In the genomic region with DNA sequence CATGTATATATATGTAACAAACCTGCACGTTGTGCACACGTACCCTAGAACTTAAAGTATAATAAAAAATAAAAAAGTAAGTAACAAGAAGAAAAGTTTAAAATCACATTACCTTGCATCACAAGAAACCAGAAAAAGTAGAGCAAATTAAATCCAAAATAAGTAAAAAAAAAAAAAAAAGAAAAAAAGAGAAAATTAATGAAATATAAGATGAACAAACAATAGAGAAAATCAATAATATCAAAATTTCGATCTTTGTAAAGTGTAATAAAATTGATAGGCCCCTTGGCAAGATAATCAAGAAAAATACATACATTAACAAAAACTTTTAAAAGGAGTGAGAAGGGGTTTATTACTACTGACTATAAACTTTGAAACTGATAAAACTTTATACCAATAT, we compare ENCODE assay signal across 40 cellular contexts.
"Had no signal": no experiment of that assay in that cellular context is flagged by ENCODE, and none has a peak within 500 bp of the region (broad histone marks: within the 10 kb centered on the region; RNA-seq: fewer than 3 reads in every experiment).

No MANE protein-coding gene starts in this region.

- H3K4me3 Mint-ChIP-seq: activated naive CD4-positive, alpha-beta T cell treated with anti-CD3 and anti-CD28 coated beads for 36 hours; activated naive CD4-positive, alpha-beta T cell treated with anti-CD3 and anti-CD28 coated beads, Interleukin-2, amount 10 ng/mL, durations not matched to agents 7 days and 5 days; activated naive CD4-positive, alpha-beta T cell treated with anti-CD3 and anti-CD28 coated beads, Interleukin-2, amount 50 U/mL, for 24 hours; activated naive CD8-positive, alpha-beta T cell; activated naive CD8-positive, alpha-beta T cell treated with anti-CD3 and anti-CD28 coated beads for 36 hours; activated naive CD8-positive, alpha-beta T cell treated with anti-CD3 and anti-CD28 coated beads, Interleukin-2, amount 10 ng/mL, durations not matched to agents 7 days and 5 days; activated naive CD8-positive, alpha-beta T cell treated with anti-CD3 and anti-CD28 coated beads, Interleukin-2, amount 50 U/mL, for 24 hours; activated T-cell treated with anti-CD3 and anti-CD28 coated beads, Interleukin-2, amount 50 U/mL, for 24 hours; activated T-cell treated with anti-CD3 and anti-CD28 coated beads, Interleukin-2, amount 50 U/mL, for 4 hours; activated T-cell treated with anti-CD3 and anti-CD28 coated beads, Interleukin-2, amount 50 U/mL, for 72 hours; activated T-helper 1 cell treated with anti-CD3 and anti-CD28 coated beads, Interleukin-12 subunit alpha, Interleukin-12 subunit beta, Interleukin-2, Interleukin-4 antibody, amounts not matched to agents 30 ng/mL and 10 ng/mL and 1 ng/mL, durations not matched to agents 14 hours and 24 hours and 36 hours; activated T-helper 17 cell treated with anti-CD3 and anti-CD28 coated beads, Interleukin-2, amount 50 U/mL, for 72 hours; brain; central memory CD8-positive, alpha-beta T cell had no signal

- H3K27me3 Mint-ChIP-seq: activated naive CD4-positive, alpha-beta T cell treated with anti-CD3 and anti-CD28 coated beads, Interleukin-2, amount 50 U/mL, for 24 hours; activated naive CD8-positive, alpha-beta T cell; activated naive CD8-positive, alpha-beta T cell treated with anti-CD3 and anti-CD28 coated beads for 36 hours; activated naive CD8-positive, alpha-beta T cell treated with anti-CD3 and anti-CD28 coated beads, Interleukin-2, amount 10 ng/mL, durations not matched to agents 7 days and 5 days; activated naive CD8-positive, alpha-beta T cell treated with anti-CD3 and anti-CD28 coated beads, Interleukin-2, amount 50 U/mL, for 24 hours; activated T-cell treated with anti-CD3 and anti-CD28 coated beads, Interleukin-2, amount 50 U/mL, for 24 hours; activated T-helper 17 cell treated with anti-CD3 and anti-CD28 coated beads, Interleukin-2, amount 50 U/mL, for 72 hours; central memory CD8-positive, alpha-beta T cell had no signal

- FAIRE-seq: astrocyte, bronchial epithelial cell had no signal

- H3K27ac Mint-ChIP-seq: activated naive CD4-positive, alpha-beta T cell treated with anti-CD3 and anti-CD28 coated beads for 36 hours; activated naive CD4-positive, alpha-beta T cell treated with anti-CD3 and anti-CD28 coated beads, Interleukin-2, amount 10 ng/mL, durations not matched to agents 7 days and 5 days; activated naive CD4-positive, alpha-beta T cell treated with anti-CD3 and anti-CD28 coated beads, Interleukin-2, amount 50 U/mL, for 24 hours; activated naive CD4-positive, alpha-beta T cell treated with anti-CD3 and anti-CD28 coated beads, Interleukin-2, amount 50 U/mL, for 72 hours; activated naive CD8-positive, alpha-beta T cell; activated naive CD8-positive, alpha-beta T cell treated with anti-CD3 and anti-CD28 coated beads for 36 hours; activated naive CD8-positive, alpha-beta T cell treated with anti-CD3 and anti-CD28 coated beads, Interleukin-2, amount 10 ng/mL, durations not matched to agents 7 days and 5 days; activated naive CD8-positive, alpha-beta T cell treated with anti-CD3 and anti-CD28 coated beads, Interleukin-2, amount 50 U/mL, for 24 hours; activated T-cell treated with anti-CD3 and anti-CD28 coated beads, Interleukin-2, amount 50 U/mL, for 24 hours; activated T-cell treated with anti-CD3 and anti-CD28 coated beads, Interleukin-2, amount 50 U/mL, for 72 hours; activated T-helper 1 cell treated with anti-CD3 and anti-CD28 coated beads, Interleukin-12 subunit alpha, Interleukin-12 subunit beta, Interleukin-2, Interleukin-4 antibody, amounts not matched to agents 30 ng/mL and 10 ng/mL and 1 ng/mL, durations not matched to agents 14 hours and 24 hours and 36 hours; activated T-helper 17 cell treated with anti-CD3 and anti-CD28 coated beads, Interleukin-2, amount 50 U/mL, for 72 hours; activated T-helper 2 cell treated with anti-CD3 and anti-CD28 coated beads, Interferon-gamma antibody, Interleukin-2, Interleukin-4, amounts not matched to agents 10 μg/mL and 5 μg/mL and 100 μg/mL, durations not matched to agents 14 hours and 24 hours and 36 hours; brain had no signal

- H3K36me3 Mint-ChIP-seq: brain had no signal

- H3K27me3 ChIP-seq: adrenal gland, ascending aorta, body of pancreas, brain microvascular endothelial cell, breast epithelium, cardiac muscle cell had no signal

- ATAC-seq: activated naive CD4-positive, alpha-beta T cell treated with anti-CD3 and anti-CD28 coated beads, Interleukin-2, amount 50 U/mL, for 72 hours; activated naive CD8-positive, alpha-beta T cell treated with anti-CD3 and anti-CD28 coated beads, Interleukin-2, amount 50 U/mL, for 24 hours; activated T-cell treated with anti-CD3 and anti-CD28 coated beads, Interleukin-2, amount 50 U/mL, for 4 hours; activated T-cell treated with anti-CD3 and anti-CD28 coated beads, Interleukin-2, amount 50 U/mL, for 72 hours; activated T-helper 17 cell treated with anti-CD3 and anti-CD28 coated beads, Interleukin-2, amount 50 U/mL, for 72 hours; body of pancreas had no signal

- H3K36me3 ChIP-seq: adrenal gland, ascending aorta, brain microvascular endothelial cell, breast epithelium, cardiac muscle cell had no signal

- DNase-seq: activated effector memory CD4-positive, alpha-beta T cell treated with Interleukin-2 at 50 U/mL for 16 hours; activated gamma-delta T cell; activated gamma-delta T cell treated with Interleukin-2 at 50 U/mL for 16 hours; activated naive CD4-positive, alpha-beta T cell; activated naive CD4-positive, alpha-beta T cell treated with anti-CD3 and anti-CD28 coated beads for 36 hours; activated naive CD4-positive, alpha-beta T cell treated with anti-CD3 and anti-CD28 coated beads, Interleukin-2, amount 10 ng/mL, durations not matched to agents 7 days and 5 days; activated naive CD4-positive, alpha-beta T cell treated with anti-CD3 and anti-CD28 coated beads, Interleukin-2, amount 50 U/mL, for 16 hours; activated naive CD4-positive, alpha-beta T cell treated with Interleukin-2 at 50 U/mL for 16 hours; activated naive CD8-positive, alpha-beta T cell treated with anti-CD3 and anti-CD28 coated beads for 36 hours; activated naive CD8-positive, alpha-beta T cell treated with anti-CD3 and anti-CD28 coated beads, Interleukin-2, amount 10 ng/mL, durations not matched to agents 7 days and 5 days; activated naive CD8-positive, alpha-beta T cell treated with anti-CD3 and anti-CD28 coated beads, Interleukin-2, amount 50 U/mL, for 24 hours; activated T-cell treated with anti-CD3 and anti-CD28 coated beads for 4 hours; activated T-cell treated with anti-CD3 and anti-CD28 coated beads, Interleukin-2, amount 50 U/mL, for 1 hour; activated T-cell treated with anti-CD3 and anti-CD28 coated beads, Interleukin-2, amount 50 U/mL, for 24 hours; activated T-cell treated with anti-CD3 and anti-CD28 coated beads, Interleukin-2, amount 50 U/mL, for 4 hours; activated T-cell treated with anti-CD3 and anti-CD28 coated beads, Interleukin-2, amount 50 U/mL, for 48 hours; activated T-cell treated with anti-CD3 and anti-CD28 coated beads, Interleukin-2, amount 50 U/mL, for 72 hours; adrenal gland; amniotic stem cell; amygdala; anterior cingulate cortex; aorta; body of pancreas; brain microvascular endothelial cell; caudate nucleus; central memory CD4-positive, alpha-beta T cell; cerebellar nuclear complex had no signal

- H3K4me1 ChIP-seq: breast epithelium had no signal

- H3K9me3 ChIP-seq: adrenal gland, ascending aorta, body of pancreas, breast epithelium had no signal

- H3K27ac ChIP-seq: adrenal gland, ascending aorta, body of pancreas, brain microvascular endothelial cell, breast epithelium, cardiac muscle cell had no signal

- H3K4me3 ChIP-seq: adrenal gland, ascending aorta, body of pancreas, breast epithelium, cardiac muscle cell had no signal
